ENCODE assay signal across 1 cellular context in the genomic region with DNA sequence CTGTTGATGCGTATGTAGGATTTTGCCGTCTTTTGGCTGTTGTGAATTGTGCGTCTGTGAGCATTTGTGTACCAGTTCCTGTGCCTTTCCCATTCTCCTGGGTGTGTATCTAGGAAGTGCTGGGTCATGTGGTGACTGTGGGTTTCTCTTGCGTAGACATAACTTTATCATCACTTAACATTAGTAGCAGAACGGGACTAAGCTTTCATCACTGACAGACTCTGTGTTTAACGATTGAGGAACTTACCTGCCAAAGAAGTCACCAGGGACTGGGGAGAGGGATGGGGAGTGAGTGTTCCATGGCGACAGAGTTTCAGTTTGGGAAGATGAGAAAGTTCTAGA.
TF ChIP-seq lines count a peak whose summit lies in the region.

No MANE protein-coding gene starts in this region.

TF ChIP-seq in K562, 482 proteins besides CTCF, POLR2A, EP300 and RAD21 (continued from another document and continues in another):
- TF ChIP-seq, protein P1, sequence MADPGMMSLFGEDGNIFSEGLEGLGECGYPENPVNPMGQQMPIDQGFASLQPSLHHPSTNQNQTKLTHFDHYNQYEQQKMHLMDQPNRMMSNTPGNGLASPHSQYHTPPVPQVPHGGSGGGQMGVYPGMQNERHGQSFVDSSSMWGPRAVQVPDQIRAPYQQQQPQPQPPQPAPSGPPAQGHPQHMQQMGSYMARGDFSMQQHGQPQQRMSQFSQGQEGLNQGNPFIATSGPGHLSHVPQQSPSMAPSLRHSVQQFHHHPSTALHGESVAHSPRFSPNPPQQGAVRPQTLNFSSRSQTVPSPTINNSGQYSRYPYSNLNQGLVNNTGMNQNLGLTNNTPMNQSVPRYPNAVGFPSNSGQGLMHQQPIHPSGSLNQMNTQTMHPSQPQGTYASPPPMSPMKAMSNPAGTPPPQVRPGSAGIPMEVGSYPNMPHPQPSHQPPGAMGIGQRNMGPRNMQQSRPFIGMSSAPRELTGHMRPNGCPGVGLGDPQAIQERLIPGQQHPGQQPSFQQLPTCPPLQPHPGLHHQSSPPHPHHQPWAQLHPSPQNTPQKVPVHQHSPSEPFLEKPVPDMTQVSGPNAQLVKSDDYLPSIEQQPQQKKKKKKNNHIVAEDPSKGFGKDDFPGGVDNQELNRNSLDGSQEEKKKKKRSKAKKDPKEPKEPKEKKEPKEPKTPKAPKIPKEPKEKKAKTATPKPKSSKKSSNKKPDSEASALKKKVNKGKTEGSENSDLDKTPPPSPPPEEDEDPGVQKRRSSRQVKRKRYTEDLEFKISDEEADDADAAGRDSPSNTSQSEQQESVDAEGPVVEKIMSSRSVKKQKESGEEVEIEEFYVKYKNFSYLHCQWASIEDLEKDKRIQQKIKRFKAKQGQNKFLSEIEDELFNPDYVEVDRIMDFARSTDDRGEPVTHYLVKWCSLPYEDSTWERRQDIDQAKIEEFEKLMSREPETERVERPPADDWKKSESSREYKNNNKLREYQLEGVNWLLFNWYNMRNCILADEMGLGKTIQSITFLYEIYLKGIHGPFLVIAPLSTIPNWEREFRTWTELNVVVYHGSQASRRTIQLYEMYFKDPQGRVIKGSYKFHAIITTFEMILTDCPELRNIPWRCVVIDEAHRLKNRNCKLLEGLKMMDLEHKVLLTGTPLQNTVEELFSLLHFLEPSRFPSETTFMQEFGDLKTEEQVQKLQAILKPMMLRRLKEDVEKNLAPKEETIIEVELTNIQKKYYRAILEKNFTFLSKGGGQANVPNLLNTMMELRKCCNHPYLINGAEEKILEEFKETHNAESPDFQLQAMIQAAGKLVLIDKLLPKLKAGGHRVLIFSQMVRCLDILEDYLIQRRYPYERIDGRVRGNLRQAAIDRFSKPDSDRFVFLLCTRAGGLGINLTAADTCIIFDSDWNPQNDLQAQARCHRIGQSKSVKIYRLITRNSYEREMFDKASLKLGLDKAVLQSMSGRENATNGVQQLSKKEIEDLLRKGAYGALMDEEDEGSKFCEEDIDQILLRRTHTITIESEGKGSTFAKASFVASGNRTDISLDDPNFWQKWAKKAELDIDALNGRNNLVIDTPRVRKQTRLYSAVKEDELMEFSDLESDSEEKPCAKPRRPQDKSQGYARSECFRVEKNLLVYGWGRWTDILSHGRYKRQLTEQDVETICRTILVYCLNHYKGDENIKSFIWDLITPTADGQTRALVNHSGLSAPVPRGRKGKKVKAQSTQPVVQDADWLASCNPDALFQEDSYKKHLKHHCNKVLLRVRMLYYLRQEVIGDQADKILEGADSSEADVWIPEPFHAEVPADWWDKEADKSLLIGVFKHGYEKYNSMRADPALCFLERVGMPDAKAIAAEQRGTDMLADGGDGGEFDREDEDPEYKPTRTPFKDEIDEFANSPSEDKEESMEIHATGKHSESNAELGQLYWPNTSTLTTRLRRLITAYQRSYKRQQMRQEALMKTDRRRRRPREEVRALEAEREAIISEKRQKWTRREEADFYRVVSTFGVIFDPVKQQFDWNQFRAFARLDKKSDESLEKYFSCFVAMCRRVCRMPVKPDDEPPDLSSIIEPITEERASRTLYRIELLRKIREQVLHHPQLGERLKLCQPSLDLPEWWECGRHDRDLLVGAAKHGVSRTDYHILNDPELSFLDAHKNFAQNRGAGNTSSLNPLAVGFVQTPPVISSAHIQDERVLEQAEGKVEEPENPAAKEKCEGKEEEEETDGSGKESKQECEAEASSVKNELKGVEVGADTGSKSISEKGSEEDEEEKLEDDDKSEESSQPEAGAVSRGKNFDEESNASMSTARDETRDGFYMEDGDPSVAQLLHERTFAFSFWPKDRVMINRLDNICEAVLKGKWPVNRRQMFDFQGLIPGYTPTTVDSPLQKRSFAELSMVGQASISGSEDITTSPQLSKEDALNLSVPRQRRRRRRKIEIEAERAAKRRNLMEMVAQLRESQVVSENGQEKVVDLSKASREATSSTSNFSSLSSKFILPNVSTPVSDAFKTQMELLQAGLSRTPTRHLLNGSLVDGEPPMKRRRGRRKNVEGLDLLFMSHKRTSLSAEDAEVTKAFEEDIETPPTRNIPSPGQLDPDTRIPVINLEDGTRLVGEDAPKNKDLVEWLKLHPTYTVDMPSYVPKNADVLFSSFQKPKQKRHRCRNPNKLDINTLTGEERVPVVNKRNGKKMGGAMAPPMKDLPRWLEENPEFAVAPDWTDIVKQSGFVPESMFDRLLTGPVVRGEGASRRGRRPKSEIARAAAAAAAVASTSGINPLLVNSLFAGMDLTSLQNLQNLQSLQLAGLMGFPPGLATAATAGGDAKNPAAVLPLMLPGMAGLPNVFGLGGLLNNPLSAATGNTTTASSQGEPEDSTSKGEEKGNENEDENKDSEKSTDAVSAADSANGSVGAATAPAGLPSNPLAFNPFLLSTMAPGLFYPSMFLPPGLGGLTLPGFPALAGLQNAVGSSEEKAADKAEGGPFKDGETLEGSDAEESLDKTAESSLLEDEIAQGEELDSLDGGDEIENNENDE (IDR thresholded peaks at IDR 0.05; ENCODE audit: low read depth, low read length): no peak
- TF ChIP-seq E2F3 (CRISPR knock-in tag; IDR thresholded peaks at IDR 0.05) (no peak), YY1 (IDR thresholded peaks at IDR 0.05; ENCODE audit: borderline replicate concordance in 1 of 3, control insufficient read depth in 1 of 3, extremely low read depth in 1 of 3, insufficient read depth in 3 of 3, insufficient read length in 1 of 3, insufficient replicate concordance in 2 of 3, low read depth in 1 of 3, low read length in 2 of 3) (no peak), LARP7 (IDR thresholded peaks at IDR 0.05) (no peak), ZFX (CRISPR knock-in tag; IDR thresholded peaks at IDR 0.05) (no peak; the same call in 1 of the 2 replicates), SRSF3 (IDR thresholded peaks at IDR 0.05; ENCODE audit: insufficient read depth, low read length) (no peak), NR2C2 (CRISPR knock-in tag; IDR thresholded peaks at IDR 0.05) (no peak), NR2C2 (tag; IDR thresholded peaks at IDR 0.05) (no peak), ZFPM2 (CRISPR knock-in tag; IDR thresholded peaks at IDR 0.05) (no peak), NFXL1 (CRISPR knock-in tag; IDR thresholded peaks at IDR 0.05) (no peak), NELFE (IDR thresholded peaks at IDR 0.05; ENCODE audit: insufficient read depth, insufficient read length) (no peak), ZNF436 (CRISPR knock-in tag; IDR thresholded peaks at IDR 0.05) (no peak), ZNF551 (CRISPR knock-in tag; IDR thresholded peaks at IDR 0.05) (no peak), FOXK2 (conservative IDR thresholded peaks at IDR 0.05 in 1 of 2, IDR thresholded peaks at IDR 0.05 in 1 of 2; ENCODE audit: low read depth in 2 of 2) (peak; percentile 48 to 65), SUPT5H (IDR thresholded peaks at IDR 0.05) (0 out of 2 replicates have a peak, but pooled peaks have one; percentile 9), DACH1 (IDR thresholded peaks at IDR 0.05; ENCODE audit: partially characterized antibody) (no peak), CBX3 (IDR thresholded peaks at IDR 0.05; ENCODE audit: borderline replicate concordance in 1 of 2, low read length in 2 of 2) (no peak), MAFK (IDR thresholded peaks at IDR 0.05; ENCODE audit: low read length) (peak; percentile 68), SAFB2 (IDR thresholded peaks at IDR 0.05; ENCODE audit: borderline replicate concordance, low read depth, low read length, severe bottlenecking) (no peak), SAFB (IDR thresholded peaks at IDR 0.05; ENCODE audit: borderline replicate concordance, low read depth, low read length) (no peak), ZC3H4 (CRISPR knock-in tag; IDR thresholded peaks at IDR 0.05; ENCODE audit: borderline replicate concordance) (no peak), ZNF316 (IDR thresholded peaks at IDR 0.05) (peak; percentile 91), PHB2 (IDR thresholded peaks at IDR 0.05; ENCODE audit: low read depth) (no peak), ZNF668 (CRISPR knock-in tag; IDR thresholded peaks at IDR 0.05) (no peak), ZNF717 (CRISPR knock-in tag; IDR thresholded peaks at IDR 0.05) (no peak)
- TF ChIP-seq, protein P2, sequence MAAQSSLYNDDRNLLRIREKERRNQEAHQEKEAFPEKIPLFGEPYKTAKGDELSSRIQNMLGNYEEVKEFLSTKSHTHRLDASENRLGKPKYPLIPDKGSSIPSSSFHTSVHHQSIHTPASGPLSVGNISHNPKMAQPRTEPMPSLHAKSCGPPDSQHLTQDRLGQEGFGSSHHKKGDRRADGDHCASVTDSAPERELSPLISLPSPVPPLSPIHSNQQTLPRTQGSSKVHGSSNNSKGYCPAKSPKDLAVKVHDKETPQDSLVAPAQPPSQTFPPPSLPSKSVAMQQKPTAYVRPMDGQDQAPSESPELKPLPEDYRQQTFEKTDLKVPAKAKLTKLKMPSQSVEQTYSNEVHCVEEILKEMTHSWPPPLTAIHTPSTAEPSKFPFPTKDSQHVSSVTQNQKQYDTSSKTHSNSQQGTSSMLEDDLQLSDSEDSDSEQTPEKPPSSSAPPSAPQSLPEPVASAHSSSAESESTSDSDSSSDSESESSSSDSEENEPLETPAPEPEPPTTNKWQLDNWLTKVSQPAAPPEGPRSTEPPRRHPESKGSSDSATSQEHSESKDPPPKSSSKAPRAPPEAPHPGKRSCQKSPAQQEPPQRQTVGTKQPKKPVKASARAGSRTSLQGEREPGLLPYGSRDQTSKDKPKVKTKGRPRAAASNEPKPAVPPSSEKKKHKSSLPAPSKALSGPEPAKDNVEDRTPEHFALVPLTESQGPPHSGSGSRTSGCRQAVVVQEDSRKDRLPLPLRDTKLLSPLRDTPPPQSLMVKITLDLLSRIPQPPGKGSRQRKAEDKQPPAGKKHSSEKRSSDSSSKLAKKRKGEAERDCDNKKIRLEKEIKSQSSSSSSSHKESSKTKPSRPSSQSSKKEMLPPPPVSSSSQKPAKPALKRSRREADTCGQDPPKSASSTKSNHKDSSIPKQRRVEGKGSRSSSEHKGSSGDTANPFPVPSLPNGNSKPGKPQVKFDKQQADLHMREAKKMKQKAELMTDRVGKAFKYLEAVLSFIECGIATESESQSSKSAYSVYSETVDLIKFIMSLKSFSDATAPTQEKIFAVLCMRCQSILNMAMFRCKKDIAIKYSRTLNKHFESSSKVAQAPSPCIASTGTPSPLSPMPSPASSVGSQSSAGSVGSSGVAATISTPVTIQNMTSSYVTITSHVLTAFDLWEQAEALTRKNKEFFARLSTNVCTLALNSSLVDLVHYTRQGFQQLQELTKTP (IDR thresholded peaks at IDR 0.05; ENCODE audit: low read depth in 1 of 2, partially characterized antibody in 2 of 2): no peak
- TF ChIP-seq, protein P3, sequence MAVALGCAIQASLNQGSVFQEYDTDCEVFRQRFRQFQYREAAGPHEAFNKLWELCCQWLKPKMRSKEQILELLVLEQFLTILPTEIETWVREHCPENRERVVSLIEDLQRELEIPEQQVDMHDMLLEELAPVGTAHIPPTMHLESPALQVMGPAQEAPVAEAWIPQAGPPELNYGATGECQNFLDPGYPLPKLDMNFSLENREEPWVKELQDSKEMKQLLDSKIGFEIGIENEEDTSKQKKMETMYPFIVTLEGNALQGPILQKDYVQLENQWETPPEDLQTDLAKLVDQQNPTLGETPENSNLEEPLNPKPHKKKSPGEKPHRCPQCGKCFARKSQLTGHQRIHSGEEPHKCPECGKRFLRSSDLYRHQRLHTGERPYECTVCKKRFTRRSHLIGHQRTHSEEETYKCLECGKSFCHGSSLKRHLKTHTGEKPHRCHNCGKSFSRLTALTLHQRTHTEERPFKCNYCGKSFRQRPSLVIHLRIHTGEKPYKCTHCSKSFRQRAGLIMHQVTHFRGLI (CRISPR knock-in tag; IDR thresholded peaks at IDR 0.05): no peak
- TF ChIP-seq, protein P4, sequence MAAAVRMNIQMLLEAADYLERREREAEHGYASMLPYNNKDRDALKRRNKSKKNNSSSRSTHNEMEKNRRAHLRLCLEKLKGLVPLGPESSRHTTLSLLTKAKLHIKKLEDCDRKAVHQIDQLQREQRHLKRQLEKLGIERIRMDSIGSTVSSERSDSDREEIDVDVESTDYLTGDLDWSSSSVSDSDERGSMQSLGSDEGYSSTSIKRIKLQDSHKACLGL (CRISPR knock-in tag; IDR thresholded peaks at IDR 0.05; ENCODE audit: borderline replicate concordance, poor library complexity, severe bottlenecking): no peak
- TF ChIP-seq, protein P5, sequence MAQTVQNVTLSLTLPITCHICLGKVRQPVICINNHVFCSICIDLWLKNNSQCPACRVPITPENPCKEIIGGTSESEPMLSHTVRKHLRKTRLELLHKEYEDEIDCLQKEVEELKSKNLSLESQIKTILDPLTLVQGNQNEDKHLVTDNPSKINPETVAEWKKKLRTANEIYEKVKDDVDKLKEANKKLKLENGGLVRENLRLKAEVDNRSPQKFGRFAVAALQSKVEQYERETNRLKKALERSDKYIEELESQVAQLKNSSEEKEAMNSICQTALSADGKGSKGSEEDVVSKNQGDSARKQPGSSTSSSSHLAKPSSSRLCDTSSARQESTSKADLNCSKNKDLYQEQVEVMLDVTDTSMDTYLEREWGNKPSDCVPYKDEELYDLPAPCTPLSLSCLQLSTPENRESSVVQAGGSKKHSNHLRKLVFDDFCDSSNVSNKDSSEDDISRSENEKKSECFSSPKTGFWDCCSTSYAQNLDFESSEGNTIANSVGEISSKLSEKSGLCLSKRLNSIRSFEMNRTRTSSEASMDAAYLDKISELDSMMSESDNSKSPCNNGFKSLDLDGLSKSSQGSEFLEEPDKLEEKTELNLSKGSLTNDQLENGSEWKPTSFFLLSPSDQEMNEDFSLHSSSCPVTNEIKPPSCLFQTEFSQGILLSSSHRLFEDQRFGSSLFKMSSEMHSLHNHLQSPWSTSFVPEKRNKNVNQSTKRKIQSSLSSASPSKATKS (CRISPR knock-in tag; IDR thresholded peaks at IDR 0.05): no peak
- TF ChIP-seq, protein P6, sequence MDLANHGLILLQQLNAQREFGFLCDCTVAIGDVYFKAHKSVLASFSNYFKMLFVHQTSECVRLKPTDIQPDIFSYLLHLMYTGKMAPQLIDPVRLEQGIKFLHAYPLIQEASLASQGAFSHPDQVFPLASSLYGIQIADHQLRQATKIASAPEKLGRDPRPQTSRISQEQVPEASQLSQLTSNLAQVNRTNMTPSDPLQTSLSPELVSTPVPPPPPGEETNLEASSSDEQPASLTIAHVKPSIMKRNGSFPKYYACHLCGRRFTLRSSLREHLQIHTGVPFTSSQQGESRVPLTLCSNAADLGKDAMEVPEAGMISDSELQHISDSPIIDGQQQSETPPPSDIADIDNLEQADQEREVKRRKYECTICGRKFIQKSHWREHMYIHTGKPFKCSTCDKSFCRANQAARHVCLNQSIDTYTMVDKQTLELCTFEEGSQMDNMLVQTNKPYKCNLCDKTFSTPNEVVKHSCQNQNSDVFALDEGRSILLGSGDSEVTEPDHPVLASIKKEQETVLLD (IDR thresholded peaks at IDR 0.05): peak; percentile 45; the same call in 1 of the 2 replicates
- TF ChIP-seq, protein P7, sequence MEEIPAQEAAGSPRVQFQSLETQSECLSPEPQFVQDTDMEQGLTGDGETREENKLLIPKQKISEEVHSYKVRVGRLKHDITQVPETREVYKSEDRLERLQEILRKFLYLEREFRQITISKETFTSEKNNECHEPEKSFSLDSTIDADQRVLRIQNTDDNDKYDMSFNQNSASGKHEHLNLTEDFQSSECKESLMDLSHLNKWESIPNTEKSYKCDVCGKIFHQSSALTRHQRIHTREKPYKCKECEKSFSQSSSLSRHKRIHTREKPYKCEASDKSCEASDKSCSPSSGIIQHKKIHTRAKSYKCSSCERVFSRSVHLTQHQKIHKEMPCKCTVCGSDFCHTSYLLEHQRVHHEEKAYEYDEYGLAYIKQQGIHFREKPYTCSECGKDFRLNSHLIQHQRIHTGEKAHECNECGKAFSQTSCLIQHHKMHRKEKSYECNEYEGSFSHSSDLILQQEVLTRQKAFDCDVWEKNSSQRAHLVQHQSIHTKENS (CRISPR knock-in tag; IDR thresholded peaks at IDR 0.05): no peak
- TF ChIP-seq, protein P8, sequence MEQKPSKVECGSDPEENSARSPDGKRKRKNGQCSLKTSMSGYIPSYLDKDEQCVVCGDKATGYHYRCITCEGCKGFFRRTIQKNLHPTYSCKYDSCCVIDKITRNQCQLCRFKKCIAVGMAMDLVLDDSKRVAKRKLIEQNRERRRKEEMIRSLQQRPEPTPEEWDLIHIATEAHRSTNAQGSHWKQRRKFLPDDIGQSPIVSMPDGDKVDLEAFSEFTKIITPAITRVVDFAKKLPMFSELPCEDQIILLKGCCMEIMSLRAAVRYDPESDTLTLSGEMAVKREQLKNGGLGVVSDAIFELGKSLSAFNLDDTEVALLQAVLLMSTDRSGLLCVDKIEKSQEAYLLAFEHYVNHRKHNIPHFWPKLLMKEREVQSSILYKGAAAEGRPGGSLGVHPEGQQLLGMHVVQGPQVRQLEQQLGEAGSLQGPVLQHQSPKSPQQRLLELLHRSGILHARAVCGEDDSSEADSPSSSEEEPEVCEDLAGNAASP (IDR thresholded peaks at IDR 0.05): no peak
